17 cellular contexts compared by ENCODE assay signal in the genomic region with DNA sequence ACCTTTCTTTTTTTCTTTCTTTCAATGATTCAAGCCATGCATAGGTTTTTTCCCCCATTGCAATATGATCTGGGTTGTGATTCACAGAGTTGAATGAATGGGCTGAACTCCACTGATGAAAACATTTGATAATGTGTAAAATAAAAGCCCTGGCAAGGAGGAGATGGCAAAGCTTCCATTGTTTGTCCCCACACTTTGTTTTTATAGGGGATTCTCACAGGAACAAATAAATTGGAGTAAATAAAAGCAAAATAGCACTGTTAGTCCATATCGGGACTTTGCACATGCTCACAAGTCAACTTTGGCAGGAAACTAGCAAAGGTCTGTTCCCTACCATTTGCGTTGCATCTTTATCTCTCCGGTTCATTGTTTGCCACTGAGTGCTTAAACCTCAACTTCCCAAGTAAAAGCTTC. TPM values are rescaled to one million over a fixed set of nuclear protein-coding genes. Genes with fewer than 3 reads are reported as not detected.
A peak's percentile ranks its signal among the peaks of the same experiment; 100 is the strongest.
DNase-seq lines count a peak whose midpoint lies in the region; ATAC-seq and TF ChIP-seq lines count a peak whose summit lies in the region.
"Had no signal": no experiment of that assay in that cellular context is flagged by ENCODE, and none has a peak within 500 bp of the region (broad histone marks: within the 10 kb centered on the region; RNA-seq: fewer than 3 reads in every experiment).

No MANE protein-coding gene starts in this region.

- H3K9me3 Mint-ChIP-seq in neural progenitor cell, result peaks cover 10% of the 10 kb centered on the region
- H3K9me3 Mint-ChIP-seq: activated naive CD4-positive, alpha-beta T cell treated with anti-CD3 and anti-CD28 coated beads, Interleukin-2, amount 50 U/mL, for 72 hours had no signal

- peaks cover 6% of the 10 kb centered on the region for H4K20me1 ChIP-seq in neural progenitor cell (ENCODE audit: low read depth)

- ATAC-seq in GM18861 (IDR thresholded peaks at IDR 0.05; ENCODE audit: unreplicated experiment), result no peak
- ATAC-seq: activated CD4-positive, CD25-positive, alpha-beta regulatory T cell treated with anti-CD3 and anti-CD28 coated beads, Interleukin-2, amount 50 U/mL, for 24 hours; activated naive CD4-positive, alpha-beta T cell treated with anti-CD3 and anti-CD28 coated beads, Interleukin-2, amount 50 U/mL, for 72 hours; esophagus mucosa; left ventricle myocardium superior; upper lobe of right lung had no signal

- peak overlapping the region; percentile 66 for H3K4me2 ChIP-seq in neural progenitor cell

- peaks cover 27% of the 10 kb centered on the region for H3F3A ChIP-seq in neural progenitor cell (ENCODE audit: low read depth)

- H3K79me2 ChIP-seq in neural progenitor cell (ENCODE audit: low read depth), result no peaks in the 10 kb centered on the region

- H3K27me3 Mint-ChIP-seq in neural progenitor cell (ENCODE audit: insufficient read depth, low read depth), result peaks cover 2% of the 10 kb centered on the region
- H3K27me3 Mint-ChIP-seq: CD4-positive, CD25-positive, alpha-beta regulatory T cell had no signal

- no peak overlapping the region for H3K4me3 Mint-ChIP-seq in neural progenitor cell
- H3K4me3 Mint-ChIP-seq: CD4-positive, CD25-positive, alpha-beta regulatory T cell had no signal

- DNase-seq in DMS53 (lab: John Stamatoyannopoulos, UW) (peak; percentile 10), DMS53 treated with DMSO at 0.1 percent for 48 hours (lab: John Stamatoyannopoulos, UW; ENCODE audit: unreplicated experiment) (no peak), OCI-M2 (lab: John Stamatoyannopoulos, UW; ENCODE audit: unreplicated experiment) (peak; percentile 70), cardiac fibroblast (ENCODE audit: low read depth in 2 of 2) (peak; percentile 71 to 78), neural progenitor cell (ENCODE audit: low spot score) (no peak), NCI-H2227 (lab: John Stamatoyannopoulos, UW; ENCODE audit: unreplicated experiment) (no peak)
- no peak for DNase-seq in activated CD4-positive, alpha-beta T cell treated with anti-CD3 and anti-CD28 coated beads, Interleukin-2, amount 50 U/mL, for 48 hours
- DNase-seq: 8988T; CD4-positive, CD25-positive, alpha-beta regulatory T cell; left ventricle myocardium superior; stimulated activated naive CD4-positive, alpha-beta T cell; upper lobe of right lung had no signal

- peaks cover 41% of the 10 kb centered on the region for H3K4me1 ChIP-seq in neural progenitor cell

- H3K36me3 Mint-ChIP-seq in neural progenitor cell, result peaks cover 23% of the 10 kb centered on the region
- H3K36me3 Mint-ChIP-seq: activated naive CD4-positive, alpha-beta T cell treated with anti-CD3 and anti-CD28 coated beads, Interleukin-2, amount 50 U/mL, for 72 hours; CD4-positive, CD25-positive, alpha-beta regulatory T cell had no signal

- peak overlapping the region; percentile 42 for H3K27ac Mint-ChIP-seq in neural progenitor cell
- H3K27ac Mint-ChIP-seq: activated naive CD4-positive, alpha-beta T cell treated with anti-CD3 and anti-CD28 coated beads, Interleukin-2, amount 50 U/mL, for 72 hours; CD4-positive, CD25-positive, alpha-beta regulatory T cell had no signal

- no peaks in the 10 kb centered on the region for H3K9me3 ChIP-seq in neural progenitor cell (ENCODE audit: low read depth)
- H3K9me3 ChIP-seq: upper lobe of right lung had no signal

- TF ChIP-seq CTCF in cardiac fibroblast (IDR thresholded peaks at IDR 0.05; ENCODE audit: low read depth, low read length) (no peak), neural progenitor cell (IDR thresholded peaks at IDR 0.05) (no peak)

- H3K27ac ChIP-seq in neural progenitor cell, result no peak overlapping the region

- no peaks in the 10 kb centered on the region for H3K36me3 ChIP-seq in neural progenitor cell
- H3K36me3 ChIP-seq: upper lobe of right lung had no signal

- H2AFZ ChIP-seq in neural progenitor cell (replicated peaks), result no peak overlapping the region

- no peaks in the 10 kb centered on the region for H3K27me3 ChIP-seq in neural progenitor cell
- H3K27me3 ChIP-seq: upper lobe of right lung had no signal

- peaks cover 50% of the 10 kb centered on the region for H3K4me1 Mint-ChIP-seq in neural progenitor cell
- H3K4me1 Mint-ChIP-seq: CD4-positive, CD25-positive, alpha-beta regulatory T cell had no signal

- H3K9ac ChIP-seq in neural progenitor cell, result no peak overlapping the region

- H3K4me3 ChIP-seq in cardiac fibroblast (replicated peaks in 1 of 2; ENCODE audit: low read depth in 2 of 2, low read length in 2 of 2) (no peak overlapping the region), neural progenitor cell (no peak overlapping the region)
- H3K4me3 ChIP-seq: upper lobe of right lung had no signal

RNA-seq across cellular contexts. Expression of gene MEIS1, which starts 55.7 kb away (rescaled TPM):
- total RNA-seq in neural progenitor cell (ENCODE audit: low replicate concordance), result 10.7 and 14.7 TPM in 2 replicates
- total RNA-seq: activated naive CD4-positive, alpha-beta T cell treated with anti-CD3 and anti-CD28 coated beads, Interleukin-2, amount 50 U/mL, for 72 hours; G401 had no signal

Comparison
In these comparisons a context has a peak if more than half of its experiments do, and no peak if none do; other contexts are left out.
1. DNase-seq: peak in DMS53 (single experiment), OCI-M2 (single experiment) and cardiac fibroblast (2 of 2); none in DMS53 treated with DMSO at 0.1 percent for 48 hours (single experiment), neural progenitor cell (single experiment), NCI-H2227 (single experiment) and activated CD4-positive, alpha-beta T cell treated with anti-CD3 and anti-CD28 coated beads, Interleukin-2, amount 50 U/mL, for 48 hours (0 of 2).